In the genomic region with DNA sequence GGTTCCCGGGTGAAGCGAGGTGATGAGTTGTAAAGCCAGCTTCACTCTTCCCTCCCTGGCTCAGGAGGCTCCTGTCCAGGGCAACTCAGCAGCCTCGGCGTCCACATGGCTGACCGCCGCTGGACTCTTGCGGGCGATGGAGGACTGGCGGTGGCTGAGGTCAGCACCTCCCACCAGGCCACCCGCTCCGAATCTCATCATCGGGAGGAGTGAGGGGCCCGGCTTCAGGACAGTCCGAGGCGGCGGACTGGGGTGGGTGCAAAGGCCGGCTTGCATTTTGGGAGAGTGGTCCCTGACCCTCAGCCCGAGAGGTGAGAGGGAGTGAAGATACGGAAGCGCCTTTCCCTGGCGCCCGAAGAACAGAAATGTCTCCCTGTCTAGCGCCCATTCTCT, we compare ENCODE assay signal across 8 cellular contexts. TPM values are rescaled to one million over a fixed set of nuclear protein-coding genes. Genes with fewer than 3 reads are reported as not detected.
A peak's percentile ranks its signal among the peaks of the same experiment; 100 is the strongest.
DNase-seq lines count a peak whose midpoint lies in the region; ATAC-seq, FAIRE-seq and TF ChIP-seq lines count a peak whose summit lies in the region.

No MANE protein-coding gene starts in this region.

- H3K27me3 ChIP-seq in BJ (ENCODE audit: control insufficient read depth, insufficient read depth, low read length) = no peaks in the 10 kb centered on the region

- H3K4me3 ChIP-seq in BJ (ENCODE audit: low read depth, low read length) (peak overlapping the region; percentile 85), epithelial cell of proximal tubule (ENCODE audit: low read depth, low read length) (peak overlapping the region; percentile 88)

- no peaks in the 10 kb centered on the region for H3K27me3 Mint-ChIP-seq in natural killer cell treated with Interleukin-12 subunit alpha and Interleukin-12 subunit beta and Interleukin-15 and Interleukin-18, amount 100 ng/mL, for 72 hours

- no peak for DNase-seq in BJ (ENCODE audit: low read depth)
- peak; percentile 22 for DNase-seq in RCC 7860 (ENCODE audit: low spot score)
- DNase-seq in epithelial cell of proximal tubule (ENCODE audit: low read depth) = no peak
- no peak for DNase-seq in natural killer cell treated with Interleukin-12 subunit alpha and Interleukin-12 subunit beta and Interleukin-15 and Interleukin-18, amount 100 ng/mL, for 72 hours (ENCODE audit: low spot score)
- DNase-seq in NCI-H1694 (lab: John Stamatoyannopoulos, UW) = no peak
- DNase-seq in amniotic stem cell (lab: John Stamatoyannopoulos, UW) = no peak

- peak overlapping the region; percentile 91 for H3K4me3 Mint-ChIP-seq in natural killer cell treated with Interleukin-12 subunit alpha and Interleukin-12 subunit beta and Interleukin-15 and Interleukin-18, amount 100 ng/mL, for 72 hours

- ATAC-seq in GM21786 (IDR thresholded peaks at IDR 0.05; ENCODE audit: unreplicated experiment) (peak; percentile 5), GM18868 (IDR thresholded peaks at IDR 0.05; ENCODE audit: unreplicated experiment) (no peak)
- peak in 1 of 2 donors; percentile 10 for ATAC-seq in natural killer cell treated with Interleukin-12 subunit alpha and Interleukin-12 subunit beta and Interleukin-15 and Interleukin-18, amount 100 ng/mL, for 72 hours

- peak overlapping the region; percentile 88 to 95 for H3K27ac Mint-ChIP-seq in natural killer cell treated with Interleukin-12 subunit alpha and Interleukin-12 subunit beta and Interleukin-15 and Interleukin-18, amount 100 ng/mL, for 72 hours

- peaks cover 3% of the 10 kb centered on the region for H3K9me3 Mint-ChIP-seq in natural killer cell treated with Interleukin-12 subunit alpha and Interleukin-12 subunit beta and Interleukin-15 and Interleukin-18, amount 100 ng/mL, for 72 hours

- TF ChIP-seq CTCF in BJ (IDR thresholded peaks at IDR 0.05; ENCODE audit: insufficient read depth, low read depth, low read length) = no peak
- TF ChIP-seq CTCF in epithelial cell of proximal tubule (conservative IDR thresholded peaks at IDR 0.05; ENCODE audit: low read depth, low read length) = no peak

- no peak for FAIRE-seq in RCC 7860 (lab: Jason Lieb, UNC)

- CTCF ChIA-PET in BJ (lab: Yijun Ruan, JAX) = interaction anchor here (0.6 to 1.9 kb wide), 5 partner anchors 10 to 159 kb away, joined by 3 to 6 read pairs (median 4); no protein-coding TSS in a partner anchor

- H3K36me3 ChIP-seq in BJ (ENCODE audit: control insufficient read depth, insufficient read depth, low read length) = peaks cover 4% of the 10 kb centered on the region

- POLR2A ChIA-PET in BJ (lab: Charles Lee) = no interaction called here

- H3K36me3 Mint-ChIP-seq in natural killer cell treated with Interleukin-12 subunit alpha and Interleukin-12 subunit beta and Interleukin-15 and Interleukin-18, amount 100 ng/mL, for 72 hours = peaks cover 11% of the 10 kb centered on the region

- peaks cover 37 to 39% of the 10 kb centered on the region in 2 donors for H3K4me1 Mint-ChIP-seq in natural killer cell treated with Interleukin-12 subunit alpha and Interleukin-12 subunit beta and Interleukin-15 and Interleukin-18, amount 100 ng/mL, for 72 hours (ENCODE audit: low read depth in 2 of 2)

RNA-seq across cellular contexts. Expression of a gene that starts 0.8 kb away (rescaled TPM):
- 26.4 and 38.8 TPM in 2 replicates for polyA plus RNA-seq in BJ (2011; rRNA removed)
- 25.6 and 25.9 TPM in 2 replicates for polyA minus RNA-seq in BJ (2011; rRNA and poly(A)+ RNA removed)
- 25.0 and 29.8 TPM in 2 replicates for total RNA-seq in epithelial cell of proximal tubule
- total RNA-seq in natural killer cell treated with Interleukin-12 subunit alpha and Interleukin-12 subunit beta and Interleukin-15 and Interleukin-18, amount 100 ng/mL, for 72 hours = 10 to 100 TPM; 39.5 to 39.7 TPM
